Comparison of ENCODE assay signal across 2 cellular contexts in genomic region chr19:13093407-13094284, GRCh38.
TF ChIP-seq lines count a peak whose summit lies in the region.

No MANE protein-coding gene starts in this region.

TF ChIP-seq in A549, 52 proteins besides CTCF, POLR2A, EP300 and RAD21:
- TF ChIP-seq MYC (IDR thresholded peaks at IDR 0.05; ENCODE audit: borderline replicate concordance, low read length), result no peak
- TF ChIP-seq SMC3 (IDR thresholded peaks at IDR 0.05), result peak; percentile 84

TF ChIP-seq in K562, 482 proteins besides CTCF, POLR2A, EP300 and RAD21:
- TF ChIP-seq VEZF1 (CRISPR knock-in tag; IDR thresholded peaks at IDR 0.05), result no peak
- no peak for TF ChIP-seq ZEB2 (IDR thresholded peaks at IDR 0.05)
- TF ChIP-seq XRCC5 (IDR thresholded peaks at IDR 0.05; ENCODE audit: low read depth, low read length), result peak; percentile 55; the same call in 1 of the 2 replicates
- peak; percentile 35; the same call in 1 of the 2 replicates for TF ChIP-seq ATF1 (CRISPR knock-in tag; IDR thresholded peaks at IDR 0.05)
- TF ChIP-seq ATF1 (tag; IDR thresholded peaks at IDR 0.05), result no peak
- peak; percentile 21; the same call in 1 of the 2 replicates for TF ChIP-seq MTA3 (IDR thresholded peaks at IDR 0.05; ENCODE audit: borderline replicate concordance)
- peak; percentile 53; the same call in 1 of the 2 replicates for TF ChIP-seq JUND (IDR thresholded peaks at IDR 0.05; ENCODE audit: borderline replicate concordance, low read depth, low read length)
- peak; percentile 34; the same call in 1 of the 3 replicates for TF ChIP-seq JUND (tag; IDR thresholded peaks at IDR 0.05; ENCODE audit: borderline replicate concordance, low read depth, low read length)
- TF ChIP-seq PREB (CRISPR knock-in tag; IDR thresholded peaks at IDR 0.05), result no peak
- no peak for TF ChIP-seq CEBPZ (IDR thresholded peaks at IDR 0.05; ENCODE audit: borderline replicate concordance, low read depth, low read length)
- peak; percentile 66; the same call in 1 of the 2 replicates for TF ChIP-seq RB1 (IDR thresholded peaks at IDR 0.05; ENCODE audit: low read depth)
- peak; percentile 24 for TF ChIP-seq ZFP36 (IDR thresholded peaks at IDR 0.05; ENCODE audit: low read depth, low read length, partially characterized antibody)
- peak; percentile 92 for TF ChIP-seq CREM (IDR thresholded peaks at IDR 0.05; ENCODE audit: low read depth)
- TF ChIP-seq CREB1 (IDR thresholded peaks at IDR 0.05), result peak; percentile 46; the same call in 1 of the 2 replicates
- peak; percentile 83 for TF ChIP-seq CREB1 (CRISPR knock-in tag; IDR thresholded peaks at IDR 0.05)
- TF ChIP-seq BACH1 (tag; IDR thresholded peaks at IDR 0.05), result no peak
- TF ChIP-seq SP1 (CRISPR knock-in tag; IDR thresholded peaks at IDR 0.05), result peak; percentile 64
- peak; percentile 20; the same call in 1 of the 2 replicates for TF ChIP-seq POLR2G (IDR thresholded peaks at IDR 0.05; ENCODE audit: low read depth, low read length)
- peak; percentile 51; the same call in 1 of the 2 replicates for TF ChIP-seq CTBP1 (IDR thresholded peaks at IDR 0.05; ENCODE audit: borderline replicate concordance)
- TF ChIP-seq ELF4 (CRISPR knock-in tag; IDR thresholded peaks at IDR 0.05), result no peak
- TF ChIP-seq ZNF224 (CRISPR knock-in tag; IDR thresholded peaks at IDR 0.05), result no peak
- TF ChIP-seq KDM4B (IDR thresholded peaks at IDR 0.05; ENCODE audit: borderline replicate concordance in 2 of 2, low read depth in 1 of 2), result no peak
- peak; percentile 99 for TF ChIP-seq SMC3 (conservative IDR thresholded peaks at IDR 0.05; ENCODE audit: insufficient read depth, low read depth, low read length)
- TF ChIP-seq MAX (CRISPR knock-in tag; IDR thresholded peaks at IDR 0.05), result 0 out of 2 replicates have a peak, but pooled peaks have one; percentile 33
- TF ChIP-seq SMAD4 (CRISPR knock-in tag; conservative IDR thresholded peaks at IDR 0.05), result 0 out of 2 replicates have a peak, but pooled peaks have one; percentile 17
- TF ChIP-seq C11orf30 (IDR thresholded peaks at IDR 0.05; ENCODE audit: low read depth), result no peak
- TF ChIP-seq MLX (CRISPR knock-in tag; conservative IDR thresholded peaks at IDR 0.05), result no peak
- TF ChIP-seq ARNT (IDR thresholded peaks at IDR 0.05), result no peak
- peak; percentile 89 for TF ChIP-seq DEAF1 (CRISPR knock-in tag; IDR thresholded peaks at IDR 0.05)
- TF ChIP-seq HDAC8 (tag; IDR thresholded peaks at IDR 0.05), result no peak
- peak; percentile 21; the same call in 1 of the 2 replicates for TF ChIP-seq HDGF (IDR thresholded peaks at IDR 0.05)
- TF ChIP-seq RBM22 (IDR thresholded peaks at IDR 0.05; ENCODE audit: low read depth, low read length, poor library complexity, severe bottlenecking), result peak; percentile 29
- TF ChIP-seq U2AF1 (optimal IDR thresholded peaks at IDR 0.05; ENCODE audit: low read depth, low read length), result no peak
- no peak for TF ChIP-seq HNRNPH1 (optimal IDR thresholded peaks at IDR 0.05; ENCODE audit: low read depth, low read length)
- 0 out of 4 replicates have a peak, but pooled peaks of 1 of the 2 experiments have one; percentile 22 for TF ChIP-seq RCOR1 (IDR thresholded peaks at IDR 0.05; ENCODE audit: borderline replicate concordance in 1 of 2, low read depth in 2 of 2, low read length in 2 of 2)
- TF ChIP-seq ZNF263 (CRISPR knock-in tag; IDR thresholded peaks at IDR 0.05; ENCODE audit: borderline replicate concordance), result peak; percentile 21; the same call in 1 of the 2 replicates
- 0 out of 4 replicates have a peak, but pooled peaks of 1 of the 2 experiments have one; percentile 38 for TF ChIP-seq SIN3A (IDR thresholded peaks at IDR 0.05; ENCODE audit: borderline replicate concordance in 2 of 2, control insufficient read depth in 1 of 2, low read depth in 2 of 2, low read length in 2 of 2)
- TF ChIP-seq TFAP4 (CRISPR knock-in tag; IDR thresholded peaks at IDR 0.05; ENCODE audit: borderline replicate concordance), result peak; percentile 26; the same call in 1 of the 2 replicates
- peak; percentile 93 for TF ChIP-seq STAG1 (CRISPR knock-in tag; IDR thresholded peaks at IDR 0.05; ENCODE audit: borderline replicate concordance)
- peak; percentile 37; the same call in 1 of the 2 replicates for TF ChIP-seq GABPB1 (CRISPR knock-in tag; IDR thresholded peaks at IDR 0.05)
- TF ChIP-seq CEBPG (CRISPR knock-in tag; IDR thresholded peaks at IDR 0.05), result 0 out of 2 replicates have a peak, but pooled peaks have one; percentile 5
- TF ChIP-seq CEBPG (tag; conservative IDR thresholded peaks at IDR 0.05 in 1 of 2, IDR thresholded peaks at IDR 0.05 in 1 of 2), result no peak
- TF ChIP-seq NFIC (IDR thresholded peaks at IDR 0.05), result no peak
- TF ChIP-seq SRSF9 (IDR thresholded peaks at IDR 0.05; ENCODE audit: borderline replicate concordance, low read depth, low read length), result no peak
- TF ChIP-seq ATF7 (IDR thresholded peaks at IDR 0.05), result peak; percentile 62; the same call in 1 of the 2 replicates
- peak; percentile 46; the same call in 1 of the 2 replicates for TF ChIP-seq FOXP1 (CRISPR knock-in tag; IDR thresholded peaks at IDR 0.05)
- TF ChIP-seq MAZ (CRISPR knock-in tag; conservative IDR thresholded peaks at IDR 0.05 in 1 of 2, IDR thresholded peaks at IDR 0.05 in 1 of 2), result peak in 1 of 2 experiments; percentile 58; a peak in 1 of 4 replicates
- peak; percentile 80 for TF ChIP-seq ARID2 (IDR thresholded peaks at IDR 0.05)
- peak; percentile 66; the same call in 1 of the 2 replicates for TF ChIP-seq CC2D1A (IDR thresholded peaks at IDR 0.05)
- no peak for TF ChIP-seq ZNF217 (CRISPR knock-in tag; IDR thresholded peaks at IDR 0.05)
- TF ChIP-seq MXI1 (IDR thresholded peaks at IDR 0.05; ENCODE audit: low read depth, low read length), result no peak
- TF ChIP-seq ZNF57 (CRISPR knock-in tag; IDR thresholded peaks at IDR 0.05), result no peak
- peak; percentile 90 for TF ChIP-seq ZBTB7A (IDR thresholded peaks at IDR 0.05; ENCODE audit: borderline replicate concordance, control insufficient read depth, low read depth, low read length)
- TF ChIP-seq CTCFL (IDR thresholded peaks at IDR 0.05; ENCODE audit: borderline replicate concordance, insufficient read depth, low read depth, low read length, poor library complexity, severe bottlenecking), result peak; percentile 63
- TF ChIP-seq CREB3L1 (IDR thresholded peaks at IDR 0.05; ENCODE audit: borderline replicate concordance, low read depth), result no peak
